Comparison of ENCODE assay signal across 17 cellular contexts in genomic region chr11:10329356-10329755, GRCh38. TPM values are rescaled to one million over a fixed set of nuclear protein-coding genes. Genes with fewer than 3 reads are reported as not detected.
DNase-seq lines count a peak whose midpoint lies in the region; ATAC-seq, FAIRE-seq and TF ChIP-seq lines count a peak whose summit lies in the region.
"Had no signal": no experiment of that assay in that cellular context is flagged by ENCODE, and none has a peak within 500 bp of the region (broad histone marks: within the 10 kb centered on the region; RNA-seq: fewer than 3 reads in every experiment).

No MANE protein-coding gene starts in this region.

- 92% methylated on average over 2 of the region's 2 CpGs; no CpG with 5 or more reads in 1 of the 2 experiments for WGBS in GM23248 (ENCODE audit: low coverage in 1 of 2, low lambda C conversion rate in 2 of 2, missing lambda C conversion rate in 2 of 2), 2 experiments

- dilution Hi-C loops in keratinocyte (cut with MboI; ENCODE audit: extremely low pct_ligation_motif_present, low sequenced_read_pairs): no loop called here

- peaks cover 71% of the 10 kb centered on the region for H3K4me1 ChIP-seq in GM23248 (ENCODE audit: insufficient read depth)
- peaks cover 49% of the 10 kb centered on the region for H3K4me1 ChIP-seq in astrocyte (ENCODE audit: insufficient read depth, low read length)
- H3K4me1 ChIP-seq in keratinocyte (ENCODE audit: control insufficient read depth, extremely low read depth, insufficient read depth, low read length): peaks cover 18% of the 10 kb centered on the region
- peaks cover 5 to 14% (median 13%) of the 10 kb centered on the region in 3 donors for H3K4me1 ChIP-seq in skeletal muscle tissue (ENCODE audit: control insufficient read depth in 3 of 3, insufficient read depth in 3 of 3, low read length in 3 of 3)
- H3K4me1 ChIP-seq in gastrocnemius medialis: peaks cover 27 to 30% of the 10 kb centered on the region in 2 donors

- no peak overlapping the region for H3K27ac Mint-ChIP-seq in astrocyte (ENCODE audit: unreplicated experiment)
- H3K27ac Mint-ChIP-seq: activated CD4-positive, alpha-beta memory T cell treated with anti-CD3 and anti-CD28 coated beads, Interleukin-2, amount 10 ng/mL, durations not matched to agents 7 days and 5 days; effector memory CD8-positive, alpha-beta T cell; stimulated activated memory B cell treated with anti-CD40 and anti-IgM and Interleukin-4, amounts not matched to agents 10 μg/mL and 1 μg/mL and 100 μg/mL, for 72 hours had no signal

- peak overlapping the region; percentile 64 for H3K27ac ChIP-seq in GM23248
- peak overlapping the region; percentile 32 for H3K27ac ChIP-seq in astrocyte (ENCODE audit: low read depth, low read length)
- H3K27ac ChIP-seq in keratinocyte (ENCODE audit: control insufficient read depth, insufficient read depth, low read length): peak overlapping the region; percentile 24
- peak overlapping the region; percentile 50 for H3K27ac ChIP-seq in skeletal muscle tissue (ENCODE audit: low read depth, low read length)
- peak overlapping the region in 1 of 4 donors; percentile 38 for H3K27ac ChIP-seq in gastrocnemius medialis

- H3K27me3 ChIP-seq in GM23248 (replicated peaks; ENCODE audit: insufficient read depth) (no peaks in the 10 kb centered on the region), astrocyte (ENCODE audit: insufficient read depth, low read length) (no peaks in the 10 kb centered on the region), keratinocyte (ENCODE audit: control insufficient read depth, extremely low read depth, insufficient read depth, low read length) (no peaks in the 10 kb centered on the region), skeletal muscle tissue (ENCODE audit: control insufficient read depth in 3 of 3, insufficient read depth in 3 of 3, low read length in 3 of 3) (no peaks in the 10 kb centered on the region), gastrocnemius medialis (no peaks in the 10 kb centered on the region)
- H3K27me3 ChIP-seq: esophagus squamous epithelium had no signal

- no peak for TF ChIP-seq CTCF in astrocyte (IDR thresholded peaks at IDR 0.05; ENCODE audit: insufficient read depth, low read depth, low read length)
- no peak for TF ChIP-seq CTCF in keratinocyte (optimal IDR thresholded peaks at IDR 0.05 in 1 of 3, IDR thresholded peaks at IDR 0.05 in 1 of 3, conservative IDR thresholded peaks at IDR 0.05 in 1 of 3; ENCODE audit: extremely low read depth in 1 of 3, insufficient read depth in 2 of 3, low read length in 3 of 3)
- TF ChIP-seq CTCF in gastrocnemius medialis (IDR thresholded peaks at IDR 0.05 in 4 of 5, conservative IDR thresholded peaks at IDR 0.05 in 1 of 5): no peak

- H2AFZ ChIP-seq in GM23248 (no peak overlapping the region), astrocyte (ENCODE audit: low read depth, low read length) (no peak overlapping the region), keratinocyte (ENCODE audit: control insufficient read depth, low read length) (no peak overlapping the region)

- H3K36me3 ChIP-seq in GM23248 (ENCODE audit: low read depth) (no peaks in the 10 kb centered on the region), astrocyte (ENCODE audit: insufficient read depth, low read length) (no peaks in the 10 kb centered on the region), keratinocyte (ENCODE audit: control insufficient read depth in 2 of 2, extremely low read depth in 1 of 2, insufficient read depth in 2 of 2, low read length in 2 of 2) (no peaks in the 10 kb centered on the region), skeletal muscle tissue (ENCODE audit: control insufficient read depth in 3 of 3, insufficient read depth in 3 of 3, low read length in 3 of 3) (no peaks in the 10 kb centered on the region), gastrocnemius medialis (no peaks in the 10 kb centered on the region)
- H3K36me3 ChIP-seq: esophagus squamous epithelium, thoracic aorta had no signal

- no peaks in the 10 kb centered on the region for H3K79me2 ChIP-seq in GM23248 (ENCODE audit: insufficient read depth)
- no peaks in the 10 kb centered on the region for H3K79me2 ChIP-seq in astrocyte (ENCODE audit: insufficient read depth, low read length)
- H3K79me2 ChIP-seq in keratinocyte (ENCODE audit: control insufficient read depth, insufficient read depth, low read length): no peaks in the 10 kb centered on the region

- peaks cover 10% of the 10 kb centered on the region for H3K27me3 Mint-ChIP-seq in astrocyte (ENCODE audit: low read depth, unreplicated experiment)

- H3K9me3 Mint-ChIP-seq in astrocyte (ENCODE audit: unreplicated experiment): peaks cover 6% of the 10 kb centered on the region
- H3K9me3 Mint-ChIP-seq: activated CD4-positive, alpha-beta memory T cell treated with anti-CD3 and anti-CD28 coated beads, Interleukin-2, amount 10 ng/mL, durations not matched to agents 7 days and 5 days; effector memory CD8-positive, alpha-beta T cell had no signal

- H3K9me3 ChIP-seq in GM23248 (ENCODE audit: low read depth) (no peaks in the 10 kb centered on the region), astrocyte (ENCODE audit: insufficient read depth, low read depth, low read length) (no peaks in the 10 kb centered on the region), keratinocyte (ENCODE audit: control insufficient read depth, low read depth, low read length) (no peaks in the 10 kb centered on the region), skeletal muscle tissue (ENCODE audit: control insufficient read depth in 3 of 3, low read length in 3 of 3) (peaks cover 0 to 1% (median 0%) of the 10 kb centered on the region in 3 donors), gastrocnemius medialis (no peaks in the 10 kb centered on the region)
- H3K9me3 ChIP-seq: esophagus squamous epithelium, thoracic aorta had no signal

- peaks cover 22% of the 10 kb centered on the region for H3K4me1 Mint-ChIP-seq in astrocyte (ENCODE audit: low read depth, unreplicated experiment)
- H3K4me1 Mint-ChIP-seq: activated CD4-positive, alpha-beta memory T cell treated with anti-CD3 and anti-CD28 coated beads, Interleukin-2, amount 10 ng/mL, durations not matched to agents 7 days and 5 days; stimulated activated memory B cell treated with anti-CD40 and anti-IgM and Interleukin-4, amounts not matched to agents 10 μg/mL and 1 μg/mL and 100 μg/mL, for 72 hours had no signal

- H3K4me3 ChIP-seq in GM23248: no peak overlapping the region
- no peak overlapping the region for H3K4me3 ChIP-seq in astrocyte (ENCODE audit: insufficient read depth, low read depth, low read length)
- H3K4me3 ChIP-seq in keratinocyte (ENCODE audit: control insufficient read depth in 2 of 3, extremely low read depth in 1 of 3, insufficient read depth in 2 of 3, low read depth in 1 of 3, low read length in 3 of 3): no peak overlapping the region
- no peak overlapping the region for H3K4me3 ChIP-seq in skeletal muscle tissue (ENCODE audit: low read length in 3 of 3)
- no peak overlapping the region for H3K4me3 ChIP-seq in gastrocnemius medialis
- H3K4me3 ChIP-seq: esophagus squamous epithelium, thoracic aorta had no signal

- no peak for FAIRE-seq in astrocyte (lab: Jason Lieb, UNC)
- no peak for FAIRE-seq in keratinocyte (lab: Jason Lieb, UNC)

- H3K36me3 Mint-ChIP-seq in astrocyte (ENCODE audit: low read depth, unreplicated experiment): no peaks in the 10 kb centered on the region
- H3K36me3 Mint-ChIP-seq: stimulated activated memory B cell treated with anti-CD40 and anti-IgM and Interleukin-4, amounts not matched to agents 10 μg/mL and 1 μg/mL and 100 μg/mL, for 72 hours had no signal

- in situ Hi-C loops in GM23248 (cut with MboI): loop anchor here (10.0 kb wide), 1 partner anchor 405 kb away; no protein-coding TSS in a partner anchor
- in situ Hi-C loops in gastrocnemius medialis (cut with MboI; ENCODE audit: low sequenced_read_pairs in 4 of 4): loop anchor here in 3 of 4 donors (10.0 kb wide), 3 partner anchors 125 to 565 kb away; no protein-coding TSS in a partner anchor

- H4K20me1 ChIP-seq in GM23248 (ENCODE audit: insufficient read depth) (no peaks in the 10 kb centered on the region), astrocyte (ENCODE audit: insufficient read depth, low read length) (no peaks in the 10 kb centered on the region), keratinocyte (ENCODE audit: control insufficient read depth, extremely low read depth, insufficient read depth, low read length) (no peaks in the 10 kb centered on the region)

- TF ChIP-seq POLR2A in gastrocnemius medialis (IDR thresholded peaks at IDR 0.05): no peak

- H3K9me2 ChIP-seq in GM23248 (ENCODE audit: insufficient read depth): no peaks in the 10 kb centered on the region

- ATAC-seq in gastrocnemius medialis: no peak
- ATAC-seq: effector memory CD8-positive, alpha-beta T cell; stimulated activated memory B cell treated with anti-CD40 and anti-IgM and Interleukin-4, amounts not matched to agents 10 μg/mL and 1 μg/mL and 100 μg/mL, for 72 hours had no signal

- intact Hi-C loops in gastrocnemius medialis (cut with DNase I; ENCODE audit: low total_unique reads): no loop called here

- DNase-seq in GM23248: peak; percentile 32
- no peak for DNase-seq in astrocyte (ENCODE audit: low read depth)
- DNase-seq in keratinocyte (ENCODE audit: low read depth, low spot score): no peak
- no peak for DNase-seq in T1000 (lab: John Stamatoyannopoulos, UW)
- no peak for DNase-seq in activated effector memory CD4-positive, alpha-beta T cell treated with anti-CD3 and anti-CD28 coated beads, Interleukin-2, amount 50 U/mL, for 16 hours
- DNase-seq in gastrocnemius medialis: no peak
- DNase-seq in NCI-H446 treated with DMSO at 0.1 percent for 48 hours (lab: John Stamatoyannopoulos, UW): no peak
- DNase-seq: activated CD4-positive, alpha-beta memory T cell treated with anti-CD3 and anti-CD28 coated beads, Interleukin-2, amount 10 ng/mL, durations not matched to agents 7 days and 5 days; effector memory CD8-positive, alpha-beta T cell; esophagus squamous epithelium; NCI-H1092; NCI-H1930; NCI-H2227 treated with DMSO at 0.1 percent for 48 hours; stimulated activated CD4-positive, alpha-beta T cell treated with anti-CD3 and anti-CD28 coated beads, Interleukin-4, amount 100 ng/mL, for 1 hour had no signal

- H3K9ac ChIP-seq in GM23248 (0 out of 2 replicates have a peak overlapping the region, but pooled peaks have one; percentile 16), astrocyte (ENCODE audit: low read length) (no peak overlapping the region), keratinocyte (ENCODE audit: control insufficient read depth, extremely low read depth, insufficient read depth, low read length) (no peak overlapping the region), skeletal muscle tissue (ENCODE audit: low read depth in 1 of 3, low read length in 3 of 3) (no peak overlapping the region)

- no peaks in the 10 kb centered on the region for H3K9me1 ChIP-seq in keratinocyte (ENCODE audit: control insufficient read depth, extremely low read depth, insufficient read depth, low read length)

- H3F3A ChIP-seq in GM23248 (ENCODE audit: insufficient read depth): peaks cover 57% of the 10 kb centered on the region

- H3K4me3 Mint-ChIP-seq in astrocyte (ENCODE audit: unreplicated experiment): no peak overlapping the region
- H3K4me3 Mint-ChIP-seq: activated CD4-positive, alpha-beta memory T cell treated with anti-CD3 and anti-CD28 coated beads, Interleukin-2, amount 10 ng/mL, durations not matched to agents 7 days and 5 days; effector memory CD8-positive, alpha-beta T cell; stimulated activated memory B cell treated with anti-CD40 and anti-IgM and Interleukin-4, amounts not matched to agents 10 μg/mL and 1 μg/mL and 100 μg/mL, for 72 hours had no signal

- peak overlapping the region; percentile 51 for H3K4me2 ChIP-seq in GM23248 (ENCODE audit: unreplicated experiment)
- H3K4me2 ChIP-seq in astrocyte (ENCODE audit: low read length): peak overlapping the region; percentile 59
- H3K4me2 ChIP-seq in keratinocyte (ENCODE audit: control insufficient read depth, extremely low read depth, insufficient read depth, low read depth, low read length): no peak overlapping the region

RNA-seq across cellular contexts. Expression of gene ADM, which starts 24.5 kb away (rescaled TPM):
- total RNA-seq in GM23248 (2014; rRNA removed; shearing (Covaris generic)): 537 and 551 TPM in 2 replicates
- polyA plus RNA-seq in GM23248 (2016; fragmentation: Nextera tagmentation; extraction: Ambion mirVana): 451 and 460 TPM in 2 replicates
- total RNA-seq in astrocyte: 75.9 and 78.7 TPM in 2 replicates
- 52.6 to 115 TPM (median 57.9 TPM) in 3 replicates for polyA plus RNA-seq in keratinocyte
- 60.1 TPM for polyA plus RNA-seq in keratinocyte (2011; ENCODE audit: low read depth)
- 14.1 and 22.5 TPM in 2 replicates for polyA plus RNA-seq in keratinocyte (2011; cell fraction: cytosol; rRNA removed)
- 155 and 157 TPM in 2 replicates for polyA plus RNA-seq in keratinocyte (2011; cell fraction: nucleus; rRNA removed)
- polyA plus RNA-seq in keratinocyte (2012; ENCODE audit: low replicate concordance): 48.0 and 252 TPM in 2 replicates
- 47.4 to 113 TPM (median 49.9 TPM) in 3 replicates for polyA minus RNA-seq in keratinocyte
- 21.1 TPM for polyA minus RNA-seq in keratinocyte (2011; cell fraction: cytosol; rRNA and poly(A)+ RNA removed)
- 110 and 123 TPM in 2 replicates for polyA minus RNA-seq in keratinocyte (2011; cell fraction: nucleus; rRNA and poly(A)+ RNA removed)
- total RNA-seq in skeletal muscle tissue: 28.2 TPM
- total RNA-seq in gastrocnemius medialis: 100 to 1,000 TPM in 1 of 4 donors, 10 to 100 TPM in 3; 40.4 to 194 (median 57.7) TPM

RNA-seq across cellular contexts. Expression of gene SBF2, which starts 35.3 kb away (rescaled TPM):
- 32.7 and 42.7 TPM in 2 replicates for total RNA-seq in GM23248 (2014; rRNA removed; shearing (Covaris generic))
- polyA plus RNA-seq in GM23248 (2016; fragmentation: Nextera tagmentation; extraction: Ambion mirVana) (18.8 and 21.9 TPM in 2 replicates), keratinocyte (24.2 to 25.0 TPM (median 24.5 TPM) in 3 replicates)
- total RNA-seq in astrocyte (43.7 and 50.0 TPM in 2 replicates), skeletal muscle tissue (34.4 TPM), gastrocnemius medialis (10 to 100 TPM; 19.3 to 28.1 (median 25.8) TPM)
- 14.0 TPM for polyA plus RNA-seq in keratinocyte (2011; ENCODE audit: low read depth)
- 14.8 and 26.0 TPM in 2 replicates for polyA plus RNA-seq in keratinocyte (2011; cell fraction: cytosol; rRNA removed)
- polyA plus RNA-seq in keratinocyte (2011; cell fraction: nucleus; rRNA removed): 29.4 and 32.0 TPM in 2 replicates
- 10.7 and 12.4 TPM in 2 replicates for polyA plus RNA-seq in keratinocyte (2012; ENCODE audit: low replicate concordance)
- 34.8 to 59.7 TPM (median 51.4 TPM) in 3 replicates for polyA minus RNA-seq in keratinocyte
- 27.0 TPM for polyA minus RNA-seq in keratinocyte (2011; cell fraction: cytosol; rRNA and poly(A)+ RNA removed)
- polyA minus RNA-seq in keratinocyte (2011; cell fraction: nucleus; rRNA and poly(A)+ RNA removed): 34.6 and 64.8 TPM in 2 replicates
